Comparison of ENCODE assay signal across 22 cellular contexts in genomic region chr13:76865996-76866503, GRCh38.
"Had no signal": no experiment of that assay in that cellular context is flagged by ENCODE, and none has a peak within 500 bp of the region (broad histone marks: within the 10 kb centered on the region; RNA-seq: fewer than 3 reads in every experiment).

No MANE protein-coding gene starts in this region.

- ATAC-seq: Panc1, PC-3 had no signal

- H3K27ac ChIP-seq: HL-60, RWPE1 had no signal

- H3K9ac ChIP-seq: SK-N-SH had no signal

- DNase-seq: KBM-7, MV-4-11, NCI-H1048, NCI-H1105, NCI-H1417, NCI-H1436 treated with DMSO at 0.1 percent for 48 hours, NCI-H1694, NCI-H187 treated with DMSO at 0.1 percent for 48 hours, NCI-H2029 treated with DMSO at 0.1 percent for 48 hours, NCI-H2171 treated with DMSO at 0.1 percent for 48 hours, NCI-H345, NCI-H446 treated with DMSO at 0.1 percent for 48 hours, NCI-H510A treated with DMSO at 0.1 percent for 48 hours, NCI-H82, PC-3, SHP77, SK-N-SH, SW 1271 had no signal

- H3K9me3 ChIP-seq: SK-N-SH had no signal

- FAIRE-seq: HTR-8/SVneo had no signal

- H3K4me2 ChIP-seq: SK-N-SH had no signal
